9 cellular contexts compared by ENCODE assay signal in the genomic region with DNA sequence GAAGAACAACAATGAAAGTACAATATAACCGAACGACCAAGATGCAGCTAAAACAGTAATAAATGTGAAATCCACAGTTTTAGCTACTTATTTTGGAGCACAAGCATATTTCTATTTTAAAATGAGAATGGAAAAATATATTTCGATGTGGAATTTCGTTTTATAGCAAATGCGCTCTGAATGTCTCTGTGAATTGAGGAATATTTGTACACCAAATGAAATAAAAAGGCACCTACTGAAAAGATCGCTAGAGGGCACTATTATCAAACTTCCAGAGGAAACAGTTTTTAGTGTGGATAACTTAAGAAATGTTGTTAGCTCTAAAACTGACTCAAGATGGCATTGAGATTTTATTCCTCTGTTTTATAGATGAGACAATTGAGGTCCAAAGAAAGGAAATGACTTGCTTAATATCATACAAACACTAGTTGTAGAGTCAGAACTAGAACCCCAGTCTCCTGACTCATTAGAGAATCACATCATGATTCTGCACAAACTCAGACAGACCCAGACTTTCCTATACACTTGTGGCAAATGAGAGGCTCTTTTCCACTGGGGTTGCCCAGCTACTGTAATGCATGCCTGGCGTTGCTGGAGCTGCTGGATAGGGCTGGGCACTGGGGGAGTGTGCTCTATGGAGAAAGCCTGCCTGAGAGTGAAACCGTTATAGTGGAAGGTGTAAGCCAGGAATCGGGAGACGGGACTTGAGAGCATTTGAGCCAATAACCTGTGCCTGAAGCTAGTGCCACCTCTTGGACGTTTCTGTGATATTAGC. TPM values are rescaled to one million over a fixed set of nuclear protein-coding genes. Genes with fewer than 3 reads are reported as not detected.
DNase-seq lines count a peak whose midpoint lies in the region; ATAC-seq and TF ChIP-seq lines count a peak whose summit lies in the region.
"Had no signal": no experiment of that assay in that cellular context is flagged by ENCODE, and none has a peak within 500 bp of the region (broad histone marks: within the 10 kb centered on the region; RNA-seq: fewer than 3 reads in every experiment).

No MANE protein-coding gene starts in this region.

- 24 to 26% methylated on average over 11 of the region's 11 CpGs for WGBS in tibial nerve, 2 donors

- H3K9me3 ChIP-seq in AG04450 (ENCODE audit: control insufficient read depth, insufficient read depth, low read length), result no peaks in the 10 kb centered on the region
- no peaks in the 10 kb centered on the region for H3K9me3 ChIP-seq in tibial nerve

- TF ChIP-seq POLR2A in tibial nerve (IDR thresholded peaks at IDR 0.05), result no peak

- peak overlapping the region; percentile 58 for H3K27ac ChIP-seq in AG04450 (ENCODE audit: low read depth, low read length)
- H3K27ac ChIP-seq in tibial nerve, result no peak overlapping the region
- H3K27ac ChIP-seq: skin epidermis had no signal

- TF ChIP-seq CTCF in AG04450 (IDR thresholded peaks at IDR 0.05; ENCODE audit: low read depth, low read length), result peak; percentile 72
- peak; percentile 67 for TF ChIP-seq CTCF in GM13977 (IDR thresholded peaks at IDR 0.05; ENCODE audit: extremely low read depth, insufficient read depth, missing control alignments)
- peak; percentile 68 for TF ChIP-seq CTCF in epithelial cell of proximal tubule (conservative IDR thresholded peaks at IDR 0.05; ENCODE audit: low read depth, low read length)
- peak; percentile 66 to 79 (median 75) for TF ChIP-seq CTCF in tibial nerve (IDR thresholded peaks at IDR 0.05)

- H3K4me1 ChIP-seq in tibial nerve, result peaks cover 0 to 9% (median 0%) of the 10 kb centered on the region in 4 donors

- no peak overlapping the region for H3K27ac Mint-ChIP-seq in naive B cell

- H3K4me1 Mint-ChIP-seq in naive B cell, result peaks cover 0 to 4% (median 0%) of the 10 kb centered on the region in 3 donors

- peaks cover 0 to 1% (median 0%) of the 10 kb centered on the region in 3 donors for H3K36me3 ChIP-seq in tibial nerve

- peak; percentile 36 for DNase-seq in AG04450 (ENCODE audit: low read depth, low spot score)
- peak; percentile 28 for DNase-seq in GM13977 (ENCODE audit: low spot score)
- peak; percentile 47 to 61 for DNase-seq in NCI-H2081 (lab: John Stamatoyannopoulos, UW)
- DNase-seq in UCSD-AML1 (lab: John Stamatoyannopoulos, UW; ENCODE audit: unreplicated experiment), result peak; percentile 40
- peak; percentile 42 for DNase-seq in epithelial cell of proximal tubule (ENCODE audit: low read depth)
- DNase-seq in naive B cell, result peak; percentile 48
- peak in 1 of 2 donors; percentile 29 for DNase-seq in tibial nerve (ENCODE audit: low spot score in 2 of 2)

- CTCF ChIA-PET in AG04450 (lab: Charles Lee), result interaction anchor here (0.6 to 6.9 kb wide), 53 partner anchors 9 to 463 kb away, joined by 3 to 541 read pairs (median 5); a partner anchor contains a TSS

- in situ Hi-C loops in GM13977 (cut with MboI; ENCODE audit: low pct_unique_long_range_greater_than_20kb, low sequenced_read_pairs, unreplicated experiment), result loop anchor here (10.0 kb wide), 1 partner anchor 232 kb away; no protein-coding TSS in a partner anchor

- H3K4me3 ChIP-seq in AG04450 (ENCODE audit: low read depth, low read length), result peak overlapping the region; percentile 40
- H3K4me3 ChIP-seq in epithelial cell of proximal tubule (ENCODE audit: low read depth, low read length), result peak overlapping the region; percentile 49
- H3K4me3 ChIP-seq in tibial nerve, result no peak overlapping the region
- H3K4me3 ChIP-seq: skin epidermis had no signal

- peak in 1 of 2 donors; percentile 35 for ATAC-seq in naive B cell (ENCODE audit: low read depth in 2 of 2)
- no peak for ATAC-seq in GM21360 (IDR thresholded peaks at IDR 0.05; ENCODE audit: unreplicated experiment)

- POLR2A ChIA-PET in AG04450 (lab: Yijun Ruan, JAX), result interaction anchor here (0.8 to 2.2 kb wide), 7 partner anchors 38 to 301 kb away, joined by 3 to 21 read pairs (median 3); a partner anchor contains a TSS

- no peak for TF ChIP-seq EP300 in tibial nerve (IDR thresholded peaks at IDR 0.05)

- peaks cover 0 to 11% (median 3%) of the 10 kb centered on the region in 3 donors for H3K27me3 Mint-ChIP-seq in naive B cell

- H3K36me3 Mint-ChIP-seq in naive B cell, result no peaks in the 10 kb centered on the region

- H3K9me3 Mint-ChIP-seq in naive B cell, result peaks cover 0 to 3% (median 0%) of the 10 kb centered on the region in 7 donors

- H3K27me3 ChIP-seq in AG04450 (ENCODE audit: control insufficient read depth, insufficient read depth, low read length) (no peaks in the 10 kb centered on the region), tibial nerve (no peaks in the 10 kb centered on the region)

- no peak overlapping the region for H3K4me3 Mint-ChIP-seq in naive B cell

RNA-seq across cellular contexts. Expression of a gene that starts 51.9 kb away (rescaled TPM):
- polyA plus RNA-seq in AG04450 (2011; rRNA removed), result 74.8 and 89.3 TPM in 2 replicates
- polyA minus RNA-seq in AG04450 (2011; rRNA and poly(A)+ RNA removed), result 86.6 and 91.9 TPM in 2 replicates
- total RNA-seq in epithelial cell of proximal tubule, result 15.3 and 16.4 TPM in 2 replicates
- polyA plus RNA-seq in naive B cell (ENCODE audit: low read depth in 6 of 6), result 10 to 100 TPM in 1 of 6 donors, 1 to 10 TPM in 5; 2.0 to 11.2 (median 8.6) TPM
- total RNA-seq in tibial nerve, result 10 to 100 TPM; 21.8 to 43.2 (median 32.0) TPM

Comparison
In these comparisons a context has a peak if more than half of its experiments do, and no peak if none do; other contexts are left out.
1. H3K4me3 ChIP-seq: peak in AG04450 (single experiment) and epithelial cell of proximal tubule (single experiment); none in tibial nerve (0 of 4).
2. Peak in every context shown above with its lines, with median percentiles within 50 percentile points of each other: CTCF ChIP-seq.